In genomic region chr2:6977786-6978185, GRCh38 we compare ENCODE assay signal across 29 cellular contexts.
DNase-seq lines count a peak whose midpoint lies in the region; ATAC-seq, FAIRE-seq and TF ChIP-seq lines count a peak whose summit lies in the region.
"Had no signal": no experiment of that assay in that cellular context is flagged by ENCODE, and none has a peak within 500 bp of the region (broad histone marks: within the 10 kb centered on the region; RNA-seq: fewer than 3 reads in every experiment).

No MANE protein-coding gene starts in this region.

- DNase-seq in A549 (ENCODE audit: low read depth in 1 of 2, low spot score in 1 of 2): no peak
- peak; percentile 56 for DNase-seq in iris pigment epithelial cell (ENCODE audit: low read depth)
- no peak for DNase-seq in sciatic nerve (ENCODE audit: low spot score)
- no peak for DNase-seq in hippocampal formation (lab: John Stamatoyannopoulos, UW)
- DNase-seq in chondrocyte (ENCODE audit: low spot score): no peak
- no peak for DNase-seq in stimulated activated naive CD8-positive, alpha-beta T cell treated with anti-CD3 and anti-CD28 coated beads, Interleukin-15, Interleukin-2, amounts not matched to agents 100 U/mL and 50 U/mL, for 24 hours
- no peak for DNase-seq in CD14-positive monocyte (ENCODE audit: low spot score)
- DNase-seq: ACHN; activated B cell treated with CpG ODN at 0.5 μM for 24 hours; activated CD4-positive, alpha-beta T cell treated with anti-CD3 and anti-CD28 coated beads, Interleukin-2, amount 10 ng/mL, durations not matched to agents 7 days and 5 days; activated effector memory CD4-positive, alpha-beta T cell treated with anti-CD3 and anti-CD28 coated beads, Interleukin-2, amount 50 U/mL, for 16 hours; activated naive CD8-positive, alpha-beta T cell treated with anti-CD3 and anti-CD28 coated beads, Interleukin-2, amount 10 ng/mL, durations not matched to agents 7 days and 5 days; activated T-cell treated with anti-CD3 and anti-CD28 coated beads, Interleukin-2, amount 50 U/mL, for 1 hour; KG1; NCI-H1105; retina; RPMI8226; stimulated activated naive CD4-positive, alpha-beta T cell had no signal

- TF ChIP-seq CTCF in A549 (IDR thresholded peaks at IDR 0.05) (no peak), chondrocyte (IDR thresholded peaks at IDR 0.05) (no peak), CD14-positive monocyte (IDR thresholded peaks at IDR 0.05) (no peak)

- TF ChIP-seq POLR2A in A549 (IDR thresholded peaks at IDR 0.05; ENCODE audit: low read length): no peak

- H3K27me3 Mint-ChIP-seq in chondrocyte (ENCODE audit: low read depth) (no peaks in the 10 kb centered on the region), CD14-positive monocyte (ENCODE audit: low read depth in 3 of 3) (peaks cover 0 to 2% (median 0%) of the 10 kb centered on the region in 3 donors)
- H3K27me3 Mint-ChIP-seq: activated B cell treated with CpG ODN at 0.5 μM for 24 hours; activated CD4-positive, alpha-beta T cell treated with anti-CD3 and anti-CD28 coated beads, Interleukin-2, amount 10 ng/mL, durations not matched to agents 7 days and 5 days; activated naive CD8-positive, alpha-beta T cell treated with anti-CD3 and anti-CD28 coated beads, Interleukin-2, amount 10 ng/mL, durations not matched to agents 7 days and 5 days; B cell had no signal

- ATAC-seq in A549 (no peak; a peak in 1 of 6 replicates), sciatic nerve (peak; percentile 25)
- no peak for ATAC-seq in stimulated activated naive CD8-positive, alpha-beta T cell treated with anti-CD3 and anti-CD28 coated beads, Interleukin-15, Interleukin-2, amounts not matched to agents 100 U/mL and 50 U/mL, for 24 hours
- ATAC-seq: mucosa of descending colon had no signal

- CTCF ChIA-PET in A549 (lab: Yijun Ruan, JAX): interaction anchor here (1.5 kb wide), 1 partner anchor 61 kb away, joined by 4 read pairs; no protein-coding TSS in a partner anchor

- no peaks in the 10 kb centered on the region for H3K36me3 Mint-ChIP-seq in chondrocyte (ENCODE audit: low read depth)
- H3K36me3 Mint-ChIP-seq in CD14-positive monocyte: peaks cover 13 to 16% of the 10 kb centered on the region in 2 donors

- H3K27ac ChIP-seq in A549 (no peak overlapping the region), angular gyrus (ENCODE audit: low read depth, low read length) (peak overlapping the region; percentile 49)
- H3K27ac ChIP-seq: testis had no signal

- POLR2A ChIA-PET in A549 (lab: Yijun Ruan, JAX): no interaction called here

- no peak overlapping the region for H3K4me3 Mint-ChIP-seq in chondrocyte (ENCODE audit: unreplicated experiment)
- H3K4me3 Mint-ChIP-seq in CD14-positive monocyte: no peak overlapping the region
- H3K4me3 Mint-ChIP-seq: activated B cell treated with CpG ODN at 0.5 μM for 24 hours; activated CD4-positive, alpha-beta T cell treated with anti-CD3 and anti-CD28 coated beads, Interleukin-2, amount 10 ng/mL, durations not matched to agents 7 days and 5 days; activated naive CD8-positive, alpha-beta T cell treated with anti-CD3 and anti-CD28 coated beads, Interleukin-2, amount 10 ng/mL, durations not matched to agents 7 days and 5 days; B cell; nephron had no signal

- TF ChIP-seq RAD21 in A549 (conservative IDR thresholded peaks at IDR 0.05 in 1 of 2, IDR thresholded peaks at IDR 0.05 in 1 of 2): no peak

- no peak for TF ChIP-seq EP300 in A549 (IDR thresholded peaks at IDR 0.05)

- intact Hi-C loops in sciatic nerve (cut with DNase I): no loop called here
- intact Hi-C loops in CD14-positive monocyte (cut with micrococcal nuclease): no loop called here

- no peak overlapping the region for H3K4me3 ChIP-seq in A549
- H3K4me3 ChIP-seq: MG63, mucosa of descending colon, testis, uterus had no signal

- H3K27ac Mint-ChIP-seq in chondrocyte (ENCODE audit: unreplicated experiment) (no peak overlapping the region), CD14-positive monocyte (no peak overlapping the region)
- H3K27ac Mint-ChIP-seq: activated B cell treated with CpG ODN at 0.5 μM for 24 hours; activated CD4-positive, alpha-beta T cell treated with anti-CD3 and anti-CD28 coated beads, Interleukin-2, amount 10 ng/mL, durations not matched to agents 7 days and 5 days; activated naive CD8-positive, alpha-beta T cell treated with anti-CD3 and anti-CD28 coated beads, Interleukin-2, amount 10 ng/mL, durations not matched to agents 7 days and 5 days; B cell had no signal

- H3K9me3 Mint-ChIP-seq in chondrocyte (ENCODE audit: low read depth) (no peaks in the 10 kb centered on the region), CD14-positive monocyte (peaks cover 6 to 24% (median 12%) of the 10 kb centered on the region in 7 donors)

- no peak for FAIRE-seq in A549 (lab: Jason Lieb, UNC)
- FAIRE-seq: endothelial cell of umbilical vein, GM12891, H54, small intestine had no signal

- peak overlapping the region; percentile 53 for H3K4me2 ChIP-seq in A549

- H3K4me1 Mint-ChIP-seq in chondrocyte (ENCODE audit: low read depth) (peaks cover 4% of the 10 kb centered on the region), CD14-positive monocyte (peaks cover 8% of the 10 kb centered on the region)
- H3K4me1 Mint-ChIP-seq: activated B cell treated with CpG ODN at 0.5 μM for 24 hours; activated CD4-positive, alpha-beta T cell treated with anti-CD3 and anti-CD28 coated beads, Interleukin-2, amount 10 ng/mL, durations not matched to agents 7 days and 5 days; B cell had no signal

- 67% methylated on average over 4 of the region's 4 CpGs for WGBS in A549 (ENCODE audit: missing lambda C conversion rate)

- H3K9me3 ChIP-seq in A549: peaks cover 4% of the 10 kb centered on the region; the same call in 2 of the 3 replicates
- H3K9me3 ChIP-seq: MG63, mucosa of descending colon, testis, uterus had no signal

- H3K4me1 ChIP-seq in A549: peaks cover 23% of the 10 kb centered on the region

TF ChIP-seq in A549, 52 proteins besides CTCF, POLR2A, EP300 and RAD21:
- TF ChIP-seq FOSL2 (IDR thresholded peaks at IDR 0.05) (no peak), FOSL2 (CRISPR knock-in tag; IDR thresholded peaks at IDR 0.05) (no peak), TP53 (CRISPR knock-in tag; IDR thresholded peaks at IDR 0.05) (no peak), FOXS1 (CRISPR knock-in tag; IDR thresholded peaks at IDR 0.05) (no peak), ELK1 (IDR thresholded peaks at IDR 0.05; ENCODE audit: low read depth, low read length) (no peak), POLR2AphosphoS2 (conservative IDR thresholded peaks at IDR 0.05; ENCODE audit: low read length) (no peak), ZSCAN20 (CRISPR knock-in tag; IDR thresholded peaks at IDR 0.05) (no peak), ATOH8 (CRISPR knock-in tag; IDR thresholded peaks at IDR 0.05; ENCODE audit: low read depth) (no peak), SREBF2 (IDR thresholded peaks at IDR 0.05) (no peak), MYC (IDR thresholded peaks at IDR 0.05; ENCODE audit: borderline replicate concordance, low read length) (no peak), RCOR1 (IDR thresholded peaks at IDR 0.05; ENCODE audit: low read depth, low read length) (no peak), CHD2 (IDR thresholded peaks at IDR 0.05; ENCODE audit: low read length, partially characterized antibody) (no peak), KDM5A (IDR thresholded peaks at IDR 0.05) (no peak), HOXB13 (CRISPR knock-in tag; IDR thresholded peaks at IDR 0.05; ENCODE audit: low read depth) (no peak), ESRRA (IDR thresholded peaks at IDR 0.05; ENCODE audit: borderline replicate concordance, low read length) (no peak), ZFP36 (IDR thresholded peaks at IDR 0.05; ENCODE audit: borderline replicate concordance, partially characterized antibody) (no peak), PHF8 (IDR thresholded peaks at IDR 0.05; ENCODE audit: borderline replicate concordance, low read depth) (no peak), RNF2 (IDR thresholded peaks at IDR 0.05; ENCODE audit: borderline replicate concordance, low read depth) (no peak), MAFK (IDR thresholded peaks at IDR 0.05; ENCODE audit: partially characterized antibody) (no peak)
TF ChIP-seq in A549: peak in this region for 0.
